Comparison of ENCODE assay signal across 21 cellular contexts in the genomic region with DNA sequence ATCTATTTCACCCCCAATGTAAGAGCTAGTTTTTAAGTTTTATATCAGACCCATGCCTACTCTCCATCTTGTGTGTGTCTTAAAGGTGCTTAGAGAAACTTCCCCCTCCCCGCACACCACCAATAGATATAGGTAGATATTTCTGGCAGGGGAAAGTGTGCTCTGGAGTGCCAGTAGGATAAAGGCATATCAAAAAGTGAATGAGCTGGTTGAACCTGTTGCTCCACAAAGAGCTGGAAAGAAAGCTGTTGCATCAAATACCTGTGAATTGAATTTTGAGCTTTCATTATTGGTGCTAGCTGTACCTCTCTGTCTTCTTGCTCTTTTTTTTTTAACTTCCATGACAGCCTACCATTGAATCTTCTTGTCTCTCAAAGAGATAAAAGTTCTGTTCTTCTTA. TPM values are rescaled to one million over a fixed set of nuclear protein-coding genes. Genes with fewer than 3 reads are reported as not detected.
DNase-seq lines count a peak whose midpoint lies in the region; ATAC-seq and TF ChIP-seq lines count a peak whose summit lies in the region.
"Had no signal": no experiment of that assay in that cellular context is flagged by ENCODE, and none has a peak within 500 bp of the region (broad histone marks: within the 10 kb centered on the region; RNA-seq: fewer than 3 reads in every experiment).

No MANE protein-coding gene starts in this region.

- CTCF ChIA-PET in activated CD4-positive, alpha-beta T cell treated with anti-CD3 and anti-CD28 coated beads for 36 hours (lab: Charles Lee), result interaction anchor here (1.3 to 2.7 kb wide), 4 partner anchors 11 to 60 kb away, joined by 3 to 19 read pairs (median 4); partner anchors contain the start of gene PIGV
- CTCF ChIA-PET in CD8-positive, alpha-beta memory T cell (lab: Charles Lee), result interaction anchor here (1.2 to 2.9 kb wide), 6 partner anchors 16 to 190 kb away, joined by 3 to 19 read pairs (median 4); partner anchors contain the start of gene PIGV

- H3K27ac ChIP-seq in CD8-positive, alpha-beta memory T cell (ENCODE audit: low read depth, low read length), result no peak overlapping the region
- no peak overlapping the region for H3K27ac ChIP-seq in lower lobe of right lung
- H3K27ac ChIP-seq: coronary artery, hepatocyte had no signal

- TF ChIP-seq CTCF in natural killer cell (IDR thresholded peaks at IDR 0.05), result no peak
- TF ChIP-seq CTCF in lower lobe of right lung (IDR thresholded peaks at IDR 0.05), result no peak

- peaks cover 93% of the 10 kb centered on the region for H3K4me1 Mint-ChIP-seq in activated CD4-positive, alpha-beta T cell treated with anti-CD3 and anti-CD28 coated beads for 36 hours
- peaks cover 66 to 91% (median 87%) of the 10 kb centered on the region in 3 donors for H3K4me1 Mint-ChIP-seq in CD8-positive, alpha-beta memory T cell
- peaks cover 85% of the 10 kb centered on the region for H3K4me1 Mint-ChIP-seq in activated naive CD8-positive, alpha-beta T cell treated with anti-CD3 and anti-CD28 coated beads for 36 hours
- peaks cover 81 to 89% of the 10 kb centered on the region in 2 donors for H3K4me1 Mint-ChIP-seq in natural killer cell

- intact Hi-C loops in activated CD4-positive, alpha-beta T cell treated with anti-CD3 and anti-CD28 coated beads for 36 hours (cut with DNase I, micrococcal nuclease), result loop anchor here in 1 of 2 experiments (1.0 kb wide), 1 partner anchor 13 kb away; no protein-coding TSS in a partner anchor
- intact Hi-C loops in natural killer cell (cut with micrococcal nuclease), result loop anchor here (2.0 kb wide), 1 partner anchor 16 kb away; no protein-coding TSS in a partner anchor
- intact Hi-C loops in lower lobe of right lung (cut with DNase I), result no loop called here

- H3K36me3 ChIP-seq in CD8-positive, alpha-beta memory T cell (ENCODE audit: insufficient read depth, low read length), result peaks cover 42% of the 10 kb centered on the region
- peaks cover 42% of the 10 kb centered on the region for H3K36me3 ChIP-seq in lower lobe of right lung

- H3K27me3 Mint-ChIP-seq in activated CD4-positive, alpha-beta T cell treated with anti-CD3 and anti-CD28 coated beads for 36 hours, result no peaks in the 10 kb centered on the region
- H3K27me3 Mint-ChIP-seq in CD8-positive, alpha-beta memory T cell, result no peaks in the 10 kb centered on the region
- no peaks in the 10 kb centered on the region for H3K27me3 Mint-ChIP-seq in activated naive CD8-positive, alpha-beta T cell treated with anti-CD3 and anti-CD28 coated beads for 36 hours
- H3K27me3 Mint-ChIP-seq in natural killer cell (ENCODE audit: low read depth in 2 of 2), result no peaks in the 10 kb centered on the region
- H3K27me3 Mint-ChIP-seq: brain had no signal

- no peak for DNase-seq in activated CD4-positive, alpha-beta T cell treated with anti-CD3 and anti-CD28 coated beads for 36 hours
- no peak for DNase-seq in activated CD4-positive, alpha-beta T cell treated with anti-CD3 and anti-CD28 coated beads for 48 hours
- DNase-seq in CD8-positive, alpha-beta memory T cell, result no peak
- DNase-seq in activated naive CD8-positive, alpha-beta T cell treated with anti-CD3 and anti-CD28 coated beads for 36 hours, result no peak
- DNase-seq in natural killer cell, result no peak
- DNase-seq in lower lobe of right lung, result no peak
- DNase-seq in 8988T, result no peak
- DNase-seq: ACHN; activated CD4-positive, CD25-positive, alpha-beta regulatory T cell treated with anti-CD3 and anti-CD28 coated beads, Interleukin-2, amount 50 U/mL, for 72 hours; DND-41; mammary epithelial cell; NCI-H1436; posterior cingulate gyrus; stimulated activated CD4-positive, alpha-beta T cell treated with anti-CD3 and anti-CD28 coated beads, Interleukin-4, amount 100 ng/mL, for 1 hour had no signal

- H3K27me3 ChIP-seq in CD8-positive, alpha-beta memory T cell (ENCODE audit: insufficient read depth, low read length, poor library complexity, severe bottlenecking), result no peaks in the 10 kb centered on the region
- no peaks in the 10 kb centered on the region for H3K27me3 ChIP-seq in lower lobe of right lung (ENCODE audit: low read depth)
- H3K27me3 ChIP-seq: hepatocyte had no signal

- peaks cover 67% of the 10 kb centered on the region for H3K4me1 ChIP-seq in CD8-positive, alpha-beta memory T cell (ENCODE audit: insufficient read depth, low read length)
- H3K4me1 ChIP-seq in lower lobe of right lung, result peaks cover 62% of the 10 kb centered on the region

- no peak overlapping the region for H3K4me3 Mint-ChIP-seq in activated CD4-positive, alpha-beta T cell treated with anti-CD3 and anti-CD28 coated beads for 36 hours
- peak overlapping the region in 2 of 7 donors; percentile 29 to 32 for H3K4me3 Mint-ChIP-seq in CD8-positive, alpha-beta memory T cell
- H3K4me3 Mint-ChIP-seq in activated naive CD8-positive, alpha-beta T cell treated with anti-CD3 and anti-CD28 coated beads for 36 hours, result no peak overlapping the region
- H3K4me3 Mint-ChIP-seq in natural killer cell, result no peak overlapping the region
- H3K4me3 Mint-ChIP-seq: brain, nephron had no signal

- peaks cover 45% of the 10 kb centered on the region for H3K36me3 Mint-ChIP-seq in activated CD4-positive, alpha-beta T cell treated with anti-CD3 and anti-CD28 coated beads for 36 hours (ENCODE audit: low read depth)
- H3K36me3 Mint-ChIP-seq in CD8-positive, alpha-beta memory T cell, result peaks cover 7 to 48% (median 19%) of the 10 kb centered on the region in 3 donors
- peaks cover 41% of the 10 kb centered on the region for H3K36me3 Mint-ChIP-seq in activated naive CD8-positive, alpha-beta T cell treated with anti-CD3 and anti-CD28 coated beads for 36 hours
- peaks cover 17% of the 10 kb centered on the region for H3K36me3 Mint-ChIP-seq in natural killer cell

- H3K27ac Mint-ChIP-seq in activated CD4-positive, alpha-beta T cell treated with anti-CD3 and anti-CD28 coated beads for 36 hours, result peak overlapping the region; percentile 13
- H3K27ac Mint-ChIP-seq in CD8-positive, alpha-beta memory T cell, result peak overlapping the region; percentile 20 to 94 (median 72)
- H3K27ac Mint-ChIP-seq in activated naive CD8-positive, alpha-beta T cell treated with anti-CD3 and anti-CD28 coated beads for 36 hours, result peak overlapping the region; percentile 22
- peak overlapping the region; percentile 60 to 72 for H3K27ac Mint-ChIP-seq in natural killer cell
- H3K27ac Mint-ChIP-seq: activated naive CD4-positive, alpha-beta T cell treated with anti-CD3 and anti-CD28 coated beads, Interleukin-2, amount 50 U/mL, for 72 hours had no signal

- no peak for ATAC-seq in activated CD4-positive, alpha-beta T cell treated with anti-CD3 and anti-CD28 coated beads for 36 hours
- ATAC-seq in natural killer cell (no peak), lower lobe of right lung (no peak), GM18909 (IDR thresholded peaks at IDR 0.05; ENCODE audit: poor library complexity, unreplicated experiment) (no peak)
- ATAC-seq: activated naive CD4-positive, alpha-beta T cell treated with anti-CD3 and anti-CD28 coated beads, Interleukin-2, amount 50 U/mL, for 72 hours had no signal

- H3K4me3 ChIP-seq in CD8-positive, alpha-beta memory T cell (ENCODE audit: low read length), result no peak overlapping the region
- no peak overlapping the region for H3K4me3 ChIP-seq in lower lobe of right lung
- H3K4me3 ChIP-seq: coronary artery, HAP-1, hepatocyte had no signal

- no peaks in the 10 kb centered on the region for H3K9me3 Mint-ChIP-seq in activated CD4-positive, alpha-beta T cell treated with anti-CD3 and anti-CD28 coated beads for 36 hours (ENCODE audit: low read depth)
- no peaks in the 10 kb centered on the region for H3K9me3 Mint-ChIP-seq in CD8-positive, alpha-beta memory T cell
- no peaks in the 10 kb centered on the region for H3K9me3 Mint-ChIP-seq in activated naive CD8-positive, alpha-beta T cell treated with anti-CD3 and anti-CD28 coated beads for 36 hours
- no peaks in the 10 kb centered on the region for H3K9me3 Mint-ChIP-seq in natural killer cell
- H3K9me3 Mint-ChIP-seq: activated naive CD4-positive, alpha-beta T cell treated with anti-CD3 and anti-CD28 coated beads, Interleukin-2, amount 50 U/mL, for 72 hours; brain; nephron had no signal

- H3K9me3 ChIP-seq in CD8-positive, alpha-beta memory T cell (ENCODE audit: low read length), result no peaks in the 10 kb centered on the region
- no peaks in the 10 kb centered on the region for H3K9me3 ChIP-seq in lower lobe of right lung
- H3K9me3 ChIP-seq: HAP-1 had no signal

- POLR2A ChIA-PET in activated CD4-positive, alpha-beta T cell treated with anti-CD3 and anti-CD28 coated beads for 36 hours (lab: Charles Lee), result interaction anchor here (0.6 to 1.8 kb wide), 3 partner anchors 11 to 37 kb away, joined by 3 to 6 read pairs (median 3); no protein-coding TSS in a partner anchor
- POLR2A ChIA-PET in CD8-positive, alpha-beta memory T cell (lab: Charles Lee), result interaction anchor here (1.0 to 1.5 kb wide), 3 partner anchors 16 to 36 kb away, joined by 3 to 6 read pairs (median 4); no protein-coding TSS in a partner anchor

RNA-seq across cellular contexts. Expression of gene ARID1A, which starts 32.8 kb away (rescaled TPM):
- total RNA-seq in activated CD4-positive, alpha-beta T cell treated with anti-CD3 and anti-CD28 coated beads for 36 hours, result 100 to 1,000 TPM in 1 of 2 experiments, 10 to 100 TPM in 1; 73.1 to 112 TPM
- total RNA-seq in CD8-positive, alpha-beta memory T cell, result 10 to 100 TPM; 88.4 to 90.9 TPM
- polyA plus RNA-seq in CD8-positive, alpha-beta memory T cell, result 31.6 TPM
- 10 to 100 TPM; 75.6 to 78.4 TPM for total RNA-seq in activated naive CD8-positive, alpha-beta T cell treated with anti-CD3 and anti-CD28 coated beads for 36 hours
- total RNA-seq in natural killer cell (100 to 1,000 TPM; 199 to 214 (median 202) TPM), lower lobe of right lung (72.4 TPM)

RNA-seq across cellular contexts. Expression of gene PIGV, which starts 59.1 kb away (rescaled TPM):
- 10 to 100 TPM; 12.0 to 17.2 TPM for total RNA-seq in activated CD4-positive, alpha-beta T cell treated with anti-CD3 and anti-CD28 coated beads for 36 hours
- total RNA-seq in CD8-positive, alpha-beta memory T cell, result 10 to 100 TPM; 23.6 to 24.9 TPM
- polyA plus RNA-seq in CD8-positive, alpha-beta memory T cell, result 19.1 TPM
- 10 to 100 TPM; 20.8 to 20.9 TPM for total RNA-seq in activated naive CD8-positive, alpha-beta T cell treated with anti-CD3 and anti-CD28 coated beads for 36 hours
- total RNA-seq in natural killer cell (10 to 100 TPM; 23.1 to 35.2 (median 30.3) TPM), lower lobe of right lung (20.3 TPM)

Comparison
In these comparisons a context has a peak if more than half of its experiments do, and no peak if none do; other contexts are left out.
1. H3K27ac Mint-ChIP-seq: peak in every context shown above with its lines; median percentile 72 in CD8-positive, alpha-beta memory T cell; 66 in natural killer cell; 22 in activated naive CD8-positive, alpha-beta T cell treated with anti-CD3 and anti-CD28 coated beads for 36 hours; 13 in activated CD4-positive, alpha-beta T cell treated with anti-CD3 and anti-CD28 coated beads for 36 hours.